ENCODE assay signal across 1 cellular context in the genomic region with DNA sequence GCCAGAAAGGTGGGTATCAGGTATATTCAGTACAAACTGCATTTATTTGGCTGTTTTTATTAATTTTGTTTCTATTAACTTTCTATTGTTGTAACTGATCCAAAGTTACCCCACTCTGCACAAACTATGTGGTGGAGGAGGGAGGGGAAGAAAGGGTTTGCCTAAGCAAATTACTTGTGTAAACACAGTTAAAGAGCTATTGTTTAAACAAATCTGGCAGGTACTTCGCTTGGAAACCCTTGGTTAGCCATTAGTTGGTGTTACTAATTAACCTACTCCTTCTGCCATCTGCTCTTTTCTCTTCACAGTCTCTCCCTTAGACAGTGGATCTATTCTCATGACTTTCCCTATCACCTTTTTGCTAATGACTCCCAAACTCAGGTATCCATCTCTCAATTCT.
A peak's percentile ranks its signal among the peaks of the same experiment; 100 is the strongest.
TF ChIP-seq lines count a peak whose summit lies in the region.

No MANE protein-coding gene starts in this region.

TF ChIP-seq in HepG2, 621 proteins besides CTCF, POLR2A, EP300 and RAD21 (continued from another document):
- TF ChIP-seq, protein P1, sequence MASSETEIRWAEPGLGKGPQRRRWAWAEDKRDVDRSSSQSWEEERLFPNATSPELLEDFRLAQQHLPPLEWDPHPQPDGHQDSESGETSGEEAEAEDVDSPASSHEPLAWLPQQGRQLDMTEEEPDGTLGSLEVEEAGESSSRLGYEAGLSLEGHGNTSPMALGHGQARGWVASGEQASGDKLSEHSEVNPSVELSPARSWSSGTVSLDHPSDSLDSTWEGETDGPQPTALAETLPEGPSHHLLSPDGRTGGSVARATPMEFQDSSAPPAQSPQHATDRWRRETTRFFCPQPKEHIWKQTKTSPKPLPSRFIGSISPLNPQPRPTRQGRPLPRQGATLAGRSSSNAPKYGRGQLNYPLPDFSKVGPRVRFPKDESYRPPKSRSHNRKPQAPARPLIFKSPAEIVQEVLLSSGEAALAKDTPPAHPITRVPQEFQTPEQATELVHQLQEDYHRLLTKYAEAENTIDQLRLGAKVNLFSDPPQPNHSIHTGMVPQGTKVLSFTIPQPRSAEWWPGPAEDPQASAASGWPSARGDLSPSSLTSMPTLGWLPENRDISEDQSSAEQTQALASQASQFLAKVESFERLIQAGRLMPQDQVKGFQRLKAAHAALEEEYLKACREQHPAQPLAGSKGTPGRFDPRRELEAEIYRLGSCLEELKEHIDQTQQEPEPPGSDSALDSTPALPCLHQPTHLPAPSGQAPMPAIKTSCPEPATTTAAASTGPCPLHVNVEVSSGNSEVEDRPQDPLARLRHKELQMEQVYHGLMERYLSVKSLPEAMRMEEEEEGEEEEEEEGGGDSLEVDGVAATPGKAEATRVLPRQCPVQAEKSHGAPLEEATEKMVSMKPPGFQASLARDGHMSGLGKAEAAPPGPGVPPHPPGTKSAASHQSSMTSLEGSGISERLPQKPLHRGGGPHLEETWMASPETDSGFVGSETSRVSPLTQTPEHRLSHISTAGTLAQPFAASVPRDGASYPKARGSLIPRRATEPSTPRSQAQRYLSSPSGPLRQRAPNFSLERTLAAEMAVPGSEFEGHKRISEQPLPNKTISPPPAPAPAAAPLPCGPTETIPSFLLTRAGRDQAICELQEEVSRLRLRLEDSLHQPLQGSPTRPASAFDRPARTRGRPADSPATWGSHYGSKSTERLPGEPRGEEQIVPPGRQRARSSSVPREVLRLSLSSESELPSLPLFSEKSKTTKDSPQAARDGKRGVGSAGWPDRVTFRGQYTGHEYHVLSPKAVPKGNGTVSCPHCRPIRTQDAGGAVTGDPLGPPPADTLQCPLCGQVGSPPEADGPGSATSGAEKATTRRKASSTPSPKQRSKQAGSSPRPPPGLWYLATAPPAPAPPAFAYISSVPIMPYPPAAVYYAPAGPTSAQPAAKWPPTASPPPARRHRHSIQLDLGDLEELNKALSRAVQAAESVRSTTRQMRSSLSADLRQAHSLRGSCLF (CRISPR knock-in tag; IDR thresholded peaks at IDR 0.05; ENCODE audit: borderline replicate concordance): no peak
- no peak for TF ChIP-seq PCBP2 (optimal IDR thresholded peaks at IDR 0.05; ENCODE audit: low read depth, low read length, poor library complexity, severe bottlenecking)
- TF ChIP-seq, protein P2, sequence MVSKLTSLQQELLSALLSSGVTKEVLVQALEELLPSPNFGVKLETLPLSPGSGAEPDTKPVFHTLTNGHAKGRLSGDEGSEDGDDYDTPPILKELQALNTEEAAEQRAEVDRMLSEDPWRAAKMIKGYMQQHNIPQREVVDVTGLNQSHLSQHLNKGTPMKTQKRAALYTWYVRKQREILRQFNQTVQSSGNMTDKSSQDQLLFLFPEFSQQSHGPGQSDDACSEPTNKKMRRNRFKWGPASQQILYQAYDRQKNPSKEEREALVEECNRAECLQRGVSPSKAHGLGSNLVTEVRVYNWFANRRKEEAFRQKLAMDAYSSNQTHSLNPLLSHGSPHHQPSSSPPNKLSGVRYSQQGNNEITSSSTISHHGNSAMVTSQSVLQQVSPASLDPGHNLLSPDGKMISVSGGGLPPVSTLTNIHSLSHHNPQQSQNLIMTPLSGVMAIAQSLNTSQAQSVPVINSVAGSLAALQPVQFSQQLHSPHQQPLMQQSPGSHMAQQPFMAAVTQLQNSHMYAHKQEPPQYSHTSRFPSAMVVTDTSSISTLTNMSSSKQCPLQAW (CRISPR knock-in tag; IDR thresholded peaks at IDR 0.05): peak; percentile 87
- no peak for TF ChIP-seq ELK4 (CRISPR knock-in tag; IDR thresholded peaks at IDR 0.05; ENCODE audit: borderline replicate concordance)
- no peak for TF ChIP-seq BHLHE40 (IDR thresholded peaks at IDR 0.05; ENCODE audit: low read length)
- TF ChIP-seq KMT2B (CRISPR knock-in tag; IDR thresholded peaks at IDR 0.05): no peak
- no peak for TF ChIP-seq ZFP90 (CRISPR knock-in tag; IDR thresholded peaks at IDR 0.05; ENCODE audit: borderline replicate concordance)
- TF ChIP-seq ZNF839 (CRISPR knock-in tag; IDR thresholded peaks at IDR 0.05; ENCODE audit: borderline replicate concordance): no peak
- no peak for TF ChIP-seq ZNF761 (CRISPR knock-in tag; conservative IDR thresholded peaks at IDR 0.05)
- 0 out of 2 replicates have a peak, but pooled peaks have one; percentile 21 for TF ChIP-seq ZSCAN9 (CRISPR knock-in tag; IDR thresholded peaks at IDR 0.05; ENCODE audit: borderline replicate concordance)
- no peak; the same call in 1 of the 2 replicates for TF ChIP-seq HOXA5 (CRISPR knock-in tag; IDR thresholded peaks at IDR 0.05)
- TF ChIP-seq, protein P3, sequence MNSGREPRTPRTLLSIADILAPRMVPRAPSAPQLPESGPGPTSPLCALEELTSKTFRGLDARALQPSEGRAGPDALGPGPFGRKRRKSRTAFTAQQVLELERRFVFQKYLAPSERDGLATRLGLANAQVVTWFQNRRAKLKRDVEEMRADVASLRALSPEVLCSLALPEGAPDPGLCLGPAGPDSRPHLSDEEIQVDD (CRISPR knock-in tag; IDR thresholded peaks at IDR 0.05; ENCODE audit: borderline replicate concordance): no peak
- TF ChIP-seq ZNF256 (CRISPR knock-in tag; conservative IDR thresholded peaks at IDR 0.05): no peak
- peak; percentile 57 for TF ChIP-seq SAP130 (CRISPR knock-in tag; IDR thresholded peaks at IDR 0.05; ENCODE audit: low read depth)
- no peak for TF ChIP-seq ZNF616 (CRISPR knock-in tag; IDR thresholded peaks at IDR 0.05; ENCODE audit: low read depth)
- TF ChIP-seq ZBTB21 (CRISPR knock-in tag; IDR thresholded peaks at IDR 0.05): no peak
- no peak for TF ChIP-seq GTF3A (CRISPR knock-in tag; conservative IDR thresholded peaks at IDR 0.05)
- 0 out of 2 replicates have a peak, but pooled peaks have one; percentile 48 for TF ChIP-seq HDAC1 (CRISPR knock-in tag; IDR thresholded peaks at IDR 0.05)
- TF ChIP-seq, protein P4, sequence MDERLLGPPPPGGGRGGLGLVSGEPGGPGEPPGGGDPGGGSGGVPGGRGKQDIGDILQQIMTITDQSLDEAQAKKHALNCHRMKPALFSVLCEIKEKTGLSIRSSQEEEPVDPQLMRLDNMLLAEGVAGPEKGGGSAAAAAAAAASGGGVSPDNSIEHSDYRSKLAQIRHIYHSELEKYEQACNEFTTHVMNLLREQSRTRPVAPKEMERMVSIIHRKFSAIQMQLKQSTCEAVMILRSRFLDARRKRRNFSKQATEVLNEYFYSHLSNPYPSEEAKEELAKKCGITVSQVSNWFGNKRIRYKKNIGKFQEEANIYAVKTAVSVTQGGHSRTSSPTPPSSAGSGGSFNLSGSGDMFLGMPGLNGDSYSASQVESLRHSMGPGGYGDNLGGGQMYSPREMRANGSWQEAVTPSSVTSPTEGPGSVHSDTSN (CRISPR knock-in tag; IDR thresholded peaks at IDR 0.05): no peak
- no peak for TF ChIP-seq SSRP1 (CRISPR knock-in tag; IDR thresholded peaks at IDR 0.05)
- no peak for TF ChIP-seq CBX2 (IDR thresholded peaks at IDR 0.05; ENCODE audit: low read depth, low read length)
- TF ChIP-seq CBX2 (CRISPR knock-in tag; IDR thresholded peaks at IDR 0.05; ENCODE audit: low read depth): no peak
- TF ChIP-seq RELA (CRISPR knock-in tag; IDR thresholded peaks at IDR 0.05): no peak
- no peak for TF ChIP-seq CSRNP1 (CRISPR knock-in tag; IDR thresholded peaks at IDR 0.05)
- TF ChIP-seq ZNF382 (CRISPR knock-in tag; IDR thresholded peaks at IDR 0.05; ENCODE audit: borderline replicate concordance): no peak
- peak; percentile 23 for TF ChIP-seq HNF4A (CRISPR knock-in tag; IDR thresholded peaks at IDR 0.05)
- TF ChIP-seq TRAFD1 (CRISPR knock-in tag; IDR thresholded peaks at IDR 0.05; ENCODE audit: borderline replicate concordance): no peak
- no peak for TF ChIP-seq GABPA (IDR thresholded peaks at IDR 0.05; ENCODE audit: low read depth, low read length)
- TF ChIP-seq GABPA (CRISPR knock-in tag; IDR thresholded peaks at IDR 0.05; ENCODE audit: low read depth): no peak
- TF ChIP-seq BRF2 (CRISPR knock-in tag; IDR thresholded peaks at IDR 0.05): no peak
- no peak for TF ChIP-seq NFE2L1 (CRISPR knock-in tag; IDR thresholded peaks at IDR 0.05; ENCODE audit: borderline replicate concordance)
TF ChIP-seq in HepG2: peak in this region for 83.
